Comparison of ENCODE assay signal across 8 cellular contexts in genomic region chr11:831951-832528, GRCh38. TPM values are rescaled to one million over a fixed set of nuclear protein-coding genes. Genes with fewer than 3 reads are reported as not detected.
DNase-seq lines count a peak whose midpoint lies in the region; ATAC-seq, FAIRE-seq and TF ChIP-seq lines count a peak whose summit lies in the region.

No MANE protein-coding gene starts in this region.

- H3K9me3 Mint-ChIP-seq in activated CD8-positive, alpha-beta memory T cell treated with anti-CD3 and anti-CD28 coated beads, Interleukin-2, amount 10 ng/mL, durations not matched to agents 7 days and 5 days (ENCODE audit: low read depth): no peaks in the 10 kb centered on the region
- H3K9me3 Mint-ChIP-seq in activated T-helper 2 cell treated with anti-CD3 and anti-CD28 coated beads, Interferon-gamma antibody, Interleukin-2, Interleukin-4, amounts not matched to agents 10 μg/mL and 5 μg/mL and 100 μg/mL, durations not matched to agents 14 hours and 24 hours and 36 hours: no peaks in the 10 kb centered on the region

- H3K27ac ChIP-seq in kidney (ENCODE audit: low read depth in 2 of 2, low read length in 2 of 2) (peak overlapping the region in 1 of 2 donors; percentile 72), testis (no peak overlapping the region)

- H3K9ac ChIP-seq in kidney (ENCODE audit: low read length in 2 of 2): peak overlapping the region; percentile 40 to 41

- peak overlapping the region; percentile 22 for H3K4me3 Mint-ChIP-seq in activated CD8-positive, alpha-beta memory T cell treated with anti-CD3 and anti-CD28 coated beads, Interleukin-2, amount 10 ng/mL, durations not matched to agents 7 days and 5 days
- H3K4me3 Mint-ChIP-seq in activated T-helper 2 cell treated with anti-CD3 and anti-CD28 coated beads, Interferon-gamma antibody, Interleukin-2, Interleukin-4, amounts not matched to agents 10 μg/mL and 5 μg/mL and 100 μg/mL, durations not matched to agents 14 hours and 24 hours and 36 hours (ENCODE audit: low read depth): peak overlapping the region; percentile 55

- TF ChIP-seq POLR2A in testis (IDR thresholded peaks at IDR 0.05) (no peak), GM12892 (IDR thresholded peaks at IDR 0.05; ENCODE audit: low read depth, low read length) (no peak)

- H3K36me3 Mint-ChIP-seq in activated CD8-positive, alpha-beta memory T cell treated with anti-CD3 and anti-CD28 coated beads, Interleukin-2, amount 10 ng/mL, durations not matched to agents 7 days and 5 days: no peaks in the 10 kb centered on the region
- no peaks in the 10 kb centered on the region for H3K36me3 Mint-ChIP-seq in activated T-helper 2 cell treated with anti-CD3 and anti-CD28 coated beads, Interferon-gamma antibody, Interleukin-2, Interleukin-4, amounts not matched to agents 10 μg/mL and 5 μg/mL and 100 μg/mL, durations not matched to agents 14 hours and 24 hours and 36 hours (ENCODE audit: low read depth)

- peaks cover 3 to 4% of the 10 kb centered on the region in 2 donors for H3K36me3 ChIP-seq in kidney (ENCODE audit: control insufficient read depth in 1 of 2, insufficient read depth in 2 of 2, low read length in 2 of 2)
- no peaks in the 10 kb centered on the region for H3K36me3 ChIP-seq in testis (ENCODE audit: low read depth, missing control alignments)

- DNase-seq in activated CD8-positive, alpha-beta memory T cell treated with anti-CD3 and anti-CD28 coated beads, Interleukin-2, amount 10 ng/mL, durations not matched to agents 7 days and 5 days: no peak
- no peak for DNase-seq in activated CD8-positive, alpha-beta memory T cell treated with anti-CD3 and anti-CD28 coated beads, Interleukin-2, amount 50 U/mL, for 4 hours
- no peak for DNase-seq in activated T-helper 2 cell treated with anti-CD3 and anti-CD28 coated beads, Interferon-gamma antibody, Interleukin-2, Interleukin-4, amounts not matched to agents 10 μg/mL and 5 μg/mL and 100 μg/mL, durations not matched to agents 14 hours and 24 hours and 36 hours (ENCODE audit: low spot score)
- DNase-seq in kidney (no peak), testis (no peak), OCI-M1 (lab: John Stamatoyannopoulos, UW) (no peak), superior temporal gyrus (ENCODE audit: extremely low spot score) (no peak), GM12892 (ENCODE audit: insufficient read length) (no peak)

- H3K4me1 Mint-ChIP-seq in activated CD8-positive, alpha-beta memory T cell treated with anti-CD3 and anti-CD28 coated beads, Interleukin-2, amount 10 ng/mL, durations not matched to agents 7 days and 5 days: peaks cover 34% of the 10 kb centered on the region
- H3K4me1 Mint-ChIP-seq in activated T-helper 2 cell treated with anti-CD3 and anti-CD28 coated beads, Interferon-gamma antibody, Interleukin-2, Interleukin-4, amounts not matched to agents 10 μg/mL and 5 μg/mL and 100 μg/mL, durations not matched to agents 14 hours and 24 hours and 36 hours (ENCODE audit: low read depth): peaks cover 15% of the 10 kb centered on the region

- TF ChIP-seq CTCF in kidney (IDR thresholded peaks at IDR 0.05; ENCODE audit: borderline replicate concordance, extremely low read depth, insufficient read depth): no peak
- no peak for TF ChIP-seq CTCF in testis (IDR thresholded peaks at IDR 0.05)

- FAIRE-seq in kidney (lab: Jason Lieb, UNC) (no peak), GM12892 (lab: Jason Lieb, UNC) (no peak)

- WGBS in testis, 2 donors: 55 to 64% methylated on average over 12 to 23 of the region's 23 CpGs

- intact Hi-C loops in activated T-helper 2 cell treated with anti-CD3 and anti-CD28 coated beads, Interferon-gamma antibody, Interleukin-2, Interleukin-4, amounts not matched to agents 10 μg/mL and 5 μg/mL and 100 μg/mL, durations not matched to agents 14 hours and 24 hours and 36 hours (cut with micrococcal nuclease): no loop called here
- intact Hi-C loops in kidney (cut with DNase I) (no loop called here), testis (cut with DNase I; ENCODE audit: low total_unique reads) (no loop called here)

- no peak overlapping the region for H3K27ac Mint-ChIP-seq in activated CD8-positive, alpha-beta memory T cell treated with anti-CD3 and anti-CD28 coated beads, Interleukin-2, amount 10 ng/mL, durations not matched to agents 7 days and 5 days
- H3K27ac Mint-ChIP-seq in activated T-helper 2 cell treated with anti-CD3 and anti-CD28 coated beads, Interferon-gamma antibody, Interleukin-2, Interleukin-4, amounts not matched to agents 10 μg/mL and 5 μg/mL and 100 μg/mL, durations not matched to agents 14 hours and 24 hours and 36 hours: no peak overlapping the region

- CTCF ChIA-PET in activated CD8-positive, alpha-beta memory T cell treated with anti-CD3 and anti-CD28 coated beads, Interleukin-2, amount 10 ng/mL, durations not matched to agents 7 days and 5 days (lab: Charles Lee): interaction anchor here (1.0 to 3.4 kb wide), 6 partner anchors 10 to 28 kb away, joined by 3 to 13 read pairs (median 6); partner anchors contain the start of genes PIDD1, POLR2L and TSPAN4

- peak overlapping the region in 1 of 2 donors; percentile 51 for H3K4me3 ChIP-seq in kidney (ENCODE audit: low read length in 2 of 2)
- peak overlapping the region; percentile 48 to 60 for H3K4me3 ChIP-seq in testis

- no peak for ATAC-seq in activated CD8-positive, alpha-beta memory T cell treated with anti-CD3 and anti-CD28 coated beads, Interleukin-2, amount 10 ng/mL, durations not matched to agents 7 days and 5 days

- peaks cover 42% of the 10 kb centered on the region for H3K27me3 Mint-ChIP-seq in activated CD8-positive, alpha-beta memory T cell treated with anti-CD3 and anti-CD28 coated beads, Interleukin-2, amount 10 ng/mL, durations not matched to agents 7 days and 5 days
- peaks cover 32% of the 10 kb centered on the region for H3K27me3 Mint-ChIP-seq in activated T-helper 2 cell treated with anti-CD3 and anti-CD28 coated beads, Interferon-gamma antibody, Interleukin-2, Interleukin-4, amounts not matched to agents 10 μg/mL and 5 μg/mL and 100 μg/mL, durations not matched to agents 14 hours and 24 hours and 36 hours (ENCODE audit: low read depth)

- H3K9me3 ChIP-seq in kidney (ENCODE audit: control insufficient read depth in 1 of 2, low read length in 2 of 2) (no peaks in the 10 kb centered on the region), testis (no peaks in the 10 kb centered on the region)

- H3K4me1 ChIP-seq in kidney (ENCODE audit: control insufficient read depth in 1 of 2, insufficient read depth in 1 of 2, low read depth in 1 of 2, low read length in 2 of 2): peaks cover 22 to 61% of the 10 kb centered on the region in 2 donors
- peaks cover 51% of the 10 kb centered on the region for H3K4me1 ChIP-seq in testis

- no peaks in the 10 kb centered on the region for H3K27me3 ChIP-seq in testis

RNA-seq across cellular contexts. Expression of gene CD151, which starts 0.7 kb away (rescaled TPM):
- 10 to 100 TPM; 23.1 to 54.9 TPM for total RNA-seq in activated CD8-positive, alpha-beta memory T cell treated with anti-CD3 and anti-CD28 coated beads, Interleukin-2, amount 10 ng/mL, durations not matched to agents 7 days and 5 days
- 95.7 and 106 TPM in 2 replicates for total RNA-seq in activated T-helper 2 cell treated with anti-CD3 and anti-CD28 coated beads, Interferon-gamma antibody, Interleukin-2, Interleukin-4, amounts not matched to agents 10 μg/mL and 5 μg/mL and 100 μg/mL, durations not matched to agents 14 hours and 24 hours and 36 hours
- 476 TPM for total RNA-seq in kidney
- polyA plus RNA-seq in kidney (ENCODE audit: insufficient read depth, low read depth, low replicate concordance): 379 TPM
- 100 to 1,000 TPM; 108 to 195 TPM for total RNA-seq in testis
- 201 TPM for polyA plus RNA-seq in testis (ENCODE audit: insufficient read depth, low read depth, low replicate concordance)
- polyA plus RNA-seq in GM12892 (2012; ENCODE audit: missing spikeins): 10.3 TPM

RNA-seq across cellular contexts. Expression of gene CRACR2B, which starts 4.3 kb away (rescaled TPM):
- 10 to 100 TPM; 11.3 to 14.1 TPM for total RNA-seq in activated CD8-positive, alpha-beta memory T cell treated with anti-CD3 and anti-CD28 coated beads, Interleukin-2, amount 10 ng/mL, durations not matched to agents 7 days and 5 days
- total RNA-seq in activated T-helper 2 cell treated with anti-CD3 and anti-CD28 coated beads, Interferon-gamma antibody, Interleukin-2, Interleukin-4, amounts not matched to agents 10 μg/mL and 5 μg/mL and 100 μg/mL, durations not matched to agents 14 hours and 24 hours and 36 hours: 4.9 and 5.1 TPM in 2 replicates
- total RNA-seq in kidney (22.6 TPM), testis (1 to 10 TPM; 6.5 to 7.4 TPM)
- polyA plus RNA-seq in kidney (ENCODE audit: insufficient read depth, low read depth, low replicate concordance) (16.5 TPM), testis (ENCODE audit: insufficient read depth, low read depth, low replicate concordance) (4.9 TPM)
- polyA plus RNA-seq in GM12892 (2012; ENCODE audit: missing spikeins): 1.6 TPM

RNA-seq across cellular contexts. Expression of gene POLR2L, which starts 10.3 kb away (rescaled TPM):
- total RNA-seq in activated CD8-positive, alpha-beta memory T cell treated with anti-CD3 and anti-CD28 coated beads, Interleukin-2, amount 10 ng/mL, durations not matched to agents 7 days and 5 days: 100 to 1,000 TPM in 1 of 2 experiments, 10 to 100 TPM in 1; 87.6 to 114 TPM
- 101 and 111 TPM in 2 replicates for total RNA-seq in activated T-helper 2 cell treated with anti-CD3 and anti-CD28 coated beads, Interferon-gamma antibody, Interleukin-2, Interleukin-4, amounts not matched to agents 10 μg/mL and 5 μg/mL and 100 μg/mL, durations not matched to agents 14 hours and 24 hours and 36 hours
- total RNA-seq in kidney: 107 TPM
- 376 TPM for polyA plus RNA-seq in kidney (ENCODE audit: insufficient read depth, low read depth, low replicate concordance)
- total RNA-seq in testis: 10 to 100 TPM; 32.9 to 48.4 TPM
- 97.3 TPM for polyA plus RNA-seq in testis (ENCODE audit: insufficient read depth, low read depth, low replicate concordance)
- 59.6 TPM for polyA plus RNA-seq in GM12892 (2012; ENCODE audit: missing spikeins)

RNA-seq across cellular contexts. Expression of gene TSPAN4, which starts 10.6 kb away (rescaled TPM):
- 10 to 100 TPM in 1 of 2 experiments, 1 to 10 TPM in 1; 7.8 to 17.8 TPM for total RNA-seq in activated CD8-positive, alpha-beta memory T cell treated with anti-CD3 and anti-CD28 coated beads, Interleukin-2, amount 10 ng/mL, durations not matched to agents 7 days and 5 days
- 15.8 and 16.9 TPM in 2 replicates for total RNA-seq in activated T-helper 2 cell treated with anti-CD3 and anti-CD28 coated beads, Interferon-gamma antibody, Interleukin-2, Interleukin-4, amounts not matched to agents 10 μg/mL and 5 μg/mL and 100 μg/mL, durations not matched to agents 14 hours and 24 hours and 36 hours
- total RNA-seq in kidney (104 TPM), testis (10 to 100 TPM; 49.1 to 87.0 TPM)
- polyA plus RNA-seq in kidney (ENCODE audit: insufficient read depth, low read depth, low replicate concordance) (81.2 TPM), testis (ENCODE audit: insufficient read depth, low read depth, low replicate concordance) (47.2 TPM)
- 3.3 TPM for polyA plus RNA-seq in GM12892 (2012; ENCODE audit: missing spikeins)

RNA-seq across cellular contexts. Expression of gene PNPLA2, which starts 13.3 kb away (rescaled TPM):
- total RNA-seq in activated CD8-positive, alpha-beta memory T cell treated with anti-CD3 and anti-CD28 coated beads, Interleukin-2, amount 10 ng/mL, durations not matched to agents 7 days and 5 days: 10 to 100 TPM; 64.7 to 70.0 TPM
- 56.1 and 59.8 TPM in 2 replicates for total RNA-seq in activated T-helper 2 cell treated with anti-CD3 and anti-CD28 coated beads, Interferon-gamma antibody, Interleukin-2, Interleukin-4, amounts not matched to agents 10 μg/mL and 5 μg/mL and 100 μg/mL, durations not matched to agents 14 hours and 24 hours and 36 hours
- total RNA-seq in kidney: 173 TPM
- polyA plus RNA-seq in kidney (ENCODE audit: insufficient read depth, low read depth, low replicate concordance): 67.9 TPM
- 100 to 1,000 TPM in 1 of 2 donors, 10 to 100 TPM in 1; 96.7 to 108 TPM for total RNA-seq in testis
- 86.7 TPM for polyA plus RNA-seq in testis (ENCODE audit: insufficient read depth, low read depth, low replicate concordance)
- polyA plus RNA-seq in GM12892 (2012; ENCODE audit: missing spikeins): 5.5 TPM
